Comparison of ENCODE assay signal across 2 cellular contexts in the genomic region with DNA sequence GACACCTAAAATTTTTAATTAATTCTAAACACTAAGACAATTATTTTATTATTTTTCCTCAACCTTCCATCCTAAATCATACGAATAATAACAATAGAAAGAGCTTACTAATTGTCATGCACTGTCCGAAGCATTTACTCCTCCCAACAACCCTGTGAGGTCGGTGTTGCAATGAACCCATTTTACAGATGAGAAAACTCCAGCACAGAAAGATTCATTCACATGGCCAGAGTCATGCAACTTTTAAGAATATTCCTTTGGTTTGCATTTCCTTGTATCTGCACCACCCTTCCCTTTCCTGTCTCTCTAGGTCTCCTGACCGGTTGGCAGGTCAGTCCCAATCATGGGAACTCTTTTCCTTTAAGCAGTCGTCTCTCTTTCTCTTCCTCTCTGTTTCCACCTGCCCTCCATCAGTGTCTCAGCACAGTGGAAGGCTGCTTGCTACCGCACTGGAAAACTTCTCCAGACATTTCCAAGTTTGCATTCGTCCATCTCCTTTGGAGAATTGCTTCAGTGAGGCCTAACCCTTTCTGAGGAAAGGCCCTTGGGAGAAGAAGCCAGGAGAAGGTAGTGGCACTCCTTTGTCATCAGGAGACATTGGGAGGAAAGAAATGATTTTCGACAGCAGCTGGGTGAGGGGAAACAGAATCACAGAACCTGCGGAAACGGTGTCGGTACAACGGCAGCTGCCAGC.
TF ChIP-seq lines count a peak whose summit lies in the region.

No MANE protein-coding gene starts in this region.

TF ChIP-seq in SK-N-SH, 30 proteins besides CTCF, POLR2A, EP300 and RAD21 (continued from another document):
- TF ChIP-seq YY1 (IDR thresholded peaks at IDR 0.05; ENCODE audit: low read depth) (no peak), ELF1 (IDR thresholded peaks at IDR 0.05) (no peak), GATA2 (CRISPR knock-in tag; IDR thresholded peaks at IDR 0.05) (no peak), NFIC (IDR thresholded peaks at IDR 0.05; ENCODE audit: borderline replicate concordance) (no peak), PBX3 (IDR thresholded peaks at IDR 0.05) (no peak), FOXM1 (IDR thresholded peaks at IDR 0.05; ENCODE audit: low read depth) (no peak), RCOR1 (IDR thresholded peaks at IDR 0.05; ENCODE audit: low read length) (no peak), RFX5 (IDR thresholded peaks at IDR 0.05; ENCODE audit: low read length) (no peak), CHD2 (IDR thresholded peaks at IDR 0.05; ENCODE audit: low read length, partially characterized antibody) (no peak), FOSL2 (IDR thresholded peaks at IDR 0.05; ENCODE audit: borderline replicate concordance, low read depth) (no peak), TAF1 (IDR thresholded peaks at IDR 0.05; ENCODE audit: borderline replicate concordance, low read depth, low read length) (no peak), JUND (IDR thresholded peaks at IDR 0.05) (no peak)
- TF ChIP-seq, protein P1, sequence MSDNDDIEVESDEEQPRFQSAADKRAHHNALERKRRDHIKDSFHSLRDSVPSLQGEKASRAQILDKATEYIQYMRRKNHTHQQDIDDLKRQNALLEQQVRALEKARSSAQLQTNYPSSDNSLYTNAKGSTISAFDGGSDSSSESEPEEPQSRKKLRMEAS (IDR thresholded peaks at IDR 0.05; ENCODE audit: low read depth): no peak

TF ChIP-seq in SK-N-SH treated with all-trans-retinoic acid at 6 μM for 48 hours, 23 proteins besides CTCF, POLR2A, EP300 and RAD21 (continued from another document):
- no peak for TF ChIP-seq CREB5 (CRISPR knock-in tag; IDR thresholded peaks at IDR 0.05; ENCODE audit: low read depth)
- TF ChIP-seq GLIS3 (CRISPR knock-in tag; IDR thresholded peaks at IDR 0.05): no peak
- no peak for TF ChIP-seq OSR1 (CRISPR knock-in tag; IDR thresholded peaks at IDR 0.05)
- no peak for TF ChIP-seq ZNF70 (CRISPR knock-in tag; IDR thresholded peaks at IDR 0.05)
- TF ChIP-seq PPARA (CRISPR knock-in tag; IDR thresholded peaks at IDR 0.05; ENCODE audit: borderline replicate concordance): no peak
- TF ChIP-seq PATZ1 (CRISPR knock-in tag; IDR thresholded peaks at IDR 0.05; ENCODE audit: borderline replicate concordance): no peak
- TF ChIP-seq ESRRG (CRISPR knock-in tag; IDR thresholded peaks at IDR 0.05): no peak
- TF ChIP-seq, protein P2, sequence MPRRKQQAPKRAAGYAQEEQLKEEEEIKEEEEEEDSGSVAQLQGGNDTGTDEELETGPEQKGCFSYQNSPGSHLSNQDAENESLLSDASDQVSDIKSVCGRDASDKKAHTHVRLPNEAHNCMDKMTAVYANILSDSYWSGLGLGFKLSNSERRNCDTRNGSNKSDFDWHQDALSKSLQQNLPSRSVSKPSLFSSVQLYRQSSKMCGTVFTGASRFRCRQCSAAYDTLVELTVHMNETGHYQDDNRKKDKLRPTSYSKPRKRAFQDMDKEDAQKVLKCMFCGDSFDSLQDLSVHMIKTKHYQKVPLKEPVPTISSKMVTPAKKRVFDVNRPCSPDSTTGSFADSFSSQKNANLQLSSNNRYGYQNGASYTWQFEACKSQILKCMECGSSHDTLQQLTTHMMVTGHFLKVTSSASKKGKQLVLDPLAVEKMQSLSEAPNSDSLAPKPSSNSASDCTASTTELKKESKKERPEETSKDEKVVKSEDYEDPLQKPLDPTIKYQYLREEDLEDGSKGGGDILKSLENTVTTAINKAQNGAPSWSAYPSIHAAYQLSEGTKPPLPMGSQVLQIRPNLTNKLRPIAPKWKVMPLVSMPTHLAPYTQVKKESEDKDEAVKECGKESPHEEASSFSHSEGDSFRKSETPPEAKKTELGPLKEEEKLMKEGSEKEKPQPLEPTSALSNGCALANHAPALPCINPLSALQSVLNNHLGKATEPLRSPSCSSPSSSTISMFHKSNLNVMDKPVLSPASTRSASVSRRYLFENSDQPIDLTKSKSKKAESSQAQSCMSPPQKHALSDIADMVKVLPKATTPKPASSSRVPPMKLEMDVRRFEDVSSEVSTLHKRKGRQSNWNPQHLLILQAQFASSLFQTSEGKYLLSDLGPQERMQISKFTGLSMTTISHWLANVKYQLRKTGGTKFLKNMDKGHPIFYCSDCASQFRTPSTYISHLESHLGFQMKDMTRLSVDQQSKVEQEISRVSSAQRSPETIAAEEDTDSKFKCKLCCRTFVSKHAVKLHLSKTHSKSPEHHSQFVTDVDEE (CRISPR knock-in tag; IDR thresholded peaks at IDR 0.05): no peak
- no peak for TF ChIP-seq CSDC2 (CRISPR knock-in tag; IDR thresholded peaks at IDR 0.05)
- no peak for TF ChIP-seq ISL1 (CRISPR knock-in tag; IDR thresholded peaks at IDR 0.05)
- TF ChIP-seq RARB (CRISPR knock-in tag; IDR thresholded peaks at IDR 0.05): no peak
- no peak for TF ChIP-seq BACH2 (CRISPR knock-in tag; IDR thresholded peaks at IDR 0.05; ENCODE audit: borderline replicate concordance)
- no peak for TF ChIP-seq TOX (CRISPR knock-in tag; IDR thresholded peaks at IDR 0.05; ENCODE audit: borderline replicate concordance)
- no peak for TF ChIP-seq ZFP30 (CRISPR knock-in tag; IDR thresholded peaks at IDR 0.05)
- TF ChIP-seq ZC3H10 (CRISPR knock-in tag; IDR thresholded peaks at IDR 0.05): no peak
- TF ChIP-seq, protein P3, sequence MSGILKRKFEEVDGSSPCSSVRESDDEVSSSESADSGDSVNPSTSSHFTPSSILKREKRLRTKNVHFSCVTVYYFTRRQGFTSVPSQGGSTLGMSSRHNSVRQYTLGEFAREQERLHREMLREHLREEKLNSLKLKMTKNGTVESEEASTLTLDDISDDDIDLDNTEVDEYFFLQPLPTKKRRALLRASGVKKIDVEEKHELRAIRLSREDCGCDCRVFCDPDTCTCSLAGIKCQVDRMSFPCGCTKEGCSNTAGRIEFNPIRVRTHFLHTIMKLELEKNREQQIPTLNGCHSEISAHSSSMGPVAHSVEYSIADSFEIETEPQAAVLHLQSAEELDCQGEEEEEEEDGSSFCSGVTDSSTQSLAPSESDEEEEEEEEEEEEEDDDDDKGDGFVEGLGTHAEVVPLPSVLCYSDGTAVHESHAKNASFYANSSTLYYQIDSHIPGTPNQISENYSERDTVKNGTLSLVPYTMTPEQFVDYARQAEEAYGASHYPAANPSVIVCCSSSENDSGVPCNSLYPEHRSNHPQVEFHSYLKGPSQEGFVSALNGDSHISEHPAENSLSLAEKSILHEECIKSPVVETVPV (CRISPR knock-in tag; IDR thresholded peaks at IDR 0.05): no peak
- TF ChIP-seq, protein P4, sequence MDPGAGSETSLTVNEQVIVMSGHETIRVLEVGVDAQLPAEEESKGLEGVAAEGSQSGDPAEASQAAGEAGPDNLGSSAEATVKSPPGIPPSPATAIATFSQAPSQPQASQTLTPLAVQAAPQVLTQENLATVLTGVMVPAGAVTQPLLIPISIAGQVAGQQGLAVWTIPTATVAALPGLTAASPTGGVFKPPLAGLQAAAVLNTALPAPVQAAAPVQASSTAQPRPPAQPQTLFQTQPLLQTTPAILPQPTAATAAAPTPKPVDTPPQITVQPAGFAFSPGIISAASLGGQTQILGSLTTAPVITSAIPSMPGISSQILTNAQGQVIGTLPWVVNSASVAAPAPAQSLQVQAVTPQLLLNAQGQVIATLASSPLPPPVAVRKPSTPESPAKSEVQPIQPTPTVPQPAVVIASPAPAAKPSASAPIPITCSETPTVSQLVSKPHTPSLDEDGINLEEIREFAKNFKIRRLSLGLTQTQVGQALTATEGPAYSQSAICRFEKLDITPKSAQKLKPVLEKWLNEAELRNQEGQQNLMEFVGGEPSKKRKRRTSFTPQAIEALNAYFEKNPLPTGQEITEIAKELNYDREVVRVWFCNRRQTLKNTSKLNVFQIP (CRISPR knock-in tag; IDR thresholded peaks at IDR 0.05; ENCODE audit: borderline replicate concordance, low read depth): no peak
- TF ChIP-seq ZNF565 (CRISPR knock-in tag; conservative IDR thresholded peaks at IDR 0.05; ENCODE audit: low read depth): no peak
